Comparison of ENCODE assay signal across 1 cellular context in the genomic region with DNA sequence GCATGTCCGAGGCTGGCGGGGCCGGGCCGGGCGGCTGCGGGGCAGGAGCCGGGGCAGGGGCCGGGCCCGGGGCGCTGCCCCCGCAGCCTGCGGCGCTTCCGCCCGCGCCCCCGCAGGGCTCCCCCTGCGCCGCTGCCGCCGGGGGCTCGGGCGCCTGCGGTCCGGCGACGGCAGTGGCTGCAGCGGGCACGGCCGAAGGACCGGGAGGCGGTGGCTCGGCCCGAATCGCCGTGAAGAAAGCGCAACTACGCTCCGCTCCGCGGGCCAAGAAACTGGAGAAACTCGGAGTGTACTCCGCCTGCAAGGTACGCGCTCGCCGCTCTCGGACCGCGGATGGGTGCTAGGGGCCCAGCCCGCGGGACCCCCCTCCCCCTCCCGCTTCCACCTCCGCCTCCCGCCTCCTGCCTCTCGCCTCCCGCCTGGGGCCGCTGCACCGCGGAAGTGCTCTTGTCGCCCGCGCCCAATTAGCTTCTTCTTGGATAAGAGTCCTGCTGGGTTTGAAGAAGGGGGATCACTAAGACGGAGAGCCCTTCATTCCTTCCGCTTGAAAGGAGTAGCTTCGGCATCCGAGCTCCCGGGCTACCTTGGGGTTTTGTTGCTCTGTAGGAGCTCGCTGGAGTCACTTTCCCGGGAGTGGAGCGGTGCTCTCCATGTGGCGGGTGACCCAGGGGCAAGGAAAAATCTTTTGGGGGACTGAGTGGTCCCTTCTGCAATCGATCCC.
TF ChIP-seq lines count a peak whose summit lies in the region.

No MANE protein-coding gene starts in this region.

TF ChIP-seq in H1, 55 proteins besides CTCF, POLR2A, EP300 and RAD21:
- TF ChIP-seq KDM4A (IDR thresholded peaks at IDR 0.05; ENCODE audit: low read depth, low read length, severe bottlenecking), result peak; percentile 52
- no peak for TF ChIP-seq ZNF274 (IDR thresholded peaks at IDR 0.05; ENCODE audit: borderline replicate concordance, extremely low read depth, low read length)
- TF ChIP-seq, protein P1, sequence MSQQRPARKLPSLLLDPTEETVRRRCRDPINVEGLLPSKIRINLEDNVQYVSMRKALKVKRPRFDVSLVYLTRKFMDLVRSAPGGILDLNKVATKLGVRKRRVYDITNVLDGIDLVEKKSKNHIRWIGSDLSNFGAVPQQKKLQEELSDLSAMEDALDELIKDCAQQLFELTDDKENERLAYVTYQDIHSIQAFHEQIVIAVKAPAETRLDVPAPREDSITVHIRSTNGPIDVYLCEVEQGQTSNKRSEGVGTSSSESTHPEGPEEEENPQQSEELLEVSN (IDR thresholded peaks at IDR 0.05), result no peak
- TF ChIP-seq SAP30 (IDR thresholded peaks at IDR 0.05; ENCODE audit: insufficient read depth, insufficient replicate concordance, low read length), result peak; percentile 6
- TF ChIP-seq PHF8 (conservative IDR thresholded peaks at IDR 0.05; ENCODE audit: low read depth, low read length), result 0 out of 2 replicates have a peak, but pooled peaks have one; percentile 17
- no peak for TF ChIP-seq CREB1 (IDR thresholded peaks at IDR 0.05)
- TF ChIP-seq ASH2L (IDR thresholded peaks at IDR 0.05; ENCODE audit: low read length), result peak; percentile 45
- no peak for TF ChIP-seq CBX5 (IDR thresholded peaks at IDR 0.05; ENCODE audit: low read depth, low read length)
- no peak for TF ChIP-seq SIRT6 (IDR thresholded peaks at IDR 0.05; ENCODE audit: low read length)
- no peak for TF ChIP-seq USF2 (IDR thresholded peaks at IDR 0.05; ENCODE audit: low read length)
- TF ChIP-seq BRCA1 (IDR thresholded peaks at IDR 0.05; ENCODE audit: low read depth, low read length), result no peak
- TF ChIP-seq TAF1 (IDR thresholded peaks at IDR 0.05; ENCODE audit: low read depth, low read length), result 0 out of 2 replicates have a peak, but pooled peaks have one; percentile 8
